8 cellular contexts compared by ENCODE assay signal in the genomic region with DNA sequence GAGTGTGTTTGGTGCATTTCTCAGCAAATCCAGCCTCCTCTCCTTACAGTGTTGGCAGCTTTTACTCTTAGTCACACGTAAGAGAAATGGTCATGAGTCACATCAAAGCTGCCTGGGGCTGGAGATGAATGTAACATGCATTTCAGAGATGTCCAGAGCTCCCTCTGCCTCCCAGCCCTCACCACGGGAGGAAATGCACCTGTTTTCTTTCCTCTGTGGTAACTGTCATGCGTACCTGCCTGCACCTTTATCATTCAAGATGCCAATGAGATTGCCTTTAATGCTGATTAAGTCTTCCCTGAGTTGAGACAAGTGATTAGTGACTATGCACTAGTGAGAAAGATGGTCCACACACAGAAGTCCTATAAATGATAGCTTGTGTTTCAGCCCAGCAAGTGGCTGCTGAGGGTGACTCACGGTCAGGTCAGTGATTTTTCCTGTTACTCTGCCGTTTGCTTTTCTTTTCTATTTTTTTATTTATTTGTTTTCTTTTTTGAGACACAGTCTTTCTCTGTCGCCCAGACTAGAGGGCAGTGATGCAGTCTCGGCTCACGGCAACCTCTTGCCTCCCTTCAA.
A peak's percentile ranks its signal among the peaks of the same experiment; 100 is the strongest.
DNase-seq lines count a peak whose midpoint lies in the region; ATAC-seq and TF ChIP-seq lines count a peak whose summit lies in the region.

No MANE protein-coding gene starts in this region.

- H3K27ac Mint-ChIP-seq in Caco-2 (ENCODE audit: unreplicated experiment): no peak overlapping the region
- no peak overlapping the region for H3K27ac Mint-ChIP-seq in central memory CD8-positive, alpha-beta T cell (ENCODE audit: low read depth)

- H3K36me3 ChIP-seq in Caco-2 (ENCODE audit: control insufficient read depth, insufficient read depth, low read length): no peaks in the 10 kb centered on the region

- peaks cover 16% of the 10 kb centered on the region for H3K4me1 Mint-ChIP-seq in Caco-2 (ENCODE audit: low read depth, unreplicated experiment)
- peaks cover 13% of the 10 kb centered on the region for H3K4me1 Mint-ChIP-seq in central memory CD8-positive, alpha-beta T cell

- intact Hi-C loops in Caco-2 (cut with micrococcal nuclease; ENCODE audit: unreplicated experiment): loop anchor here (10.0 kb wide), 1 partner anchor 430 kb away; a partner anchor contains a TSS

- H3K4me3 ChIP-seq in Caco-2 (ENCODE audit: low read depth, low read length): no peak overlapping the region
- H3K4me3 ChIP-seq in NB4 (ENCODE audit: low read depth, low read length): no peak overlapping the region

- no peak for TF ChIP-seq CTCF in Caco-2 (IDR thresholded peaks at IDR 0.05; ENCODE audit: insufficient read depth in 1 of 2, low read depth in 1 of 2, low read length in 1 of 2, severe bottlenecking in 1 of 2, unreplicated experiment in 1 of 2)
- no peak for TF ChIP-seq CTCF in NB4 (IDR thresholded peaks at IDR 0.05; ENCODE audit: low read depth, low read length)

- POLR2A ChIA-PET in Caco-2 (lab: Charles Lee): no interaction called here

- H3K9me3 ChIP-seq in Caco-2: no peaks in the 10 kb centered on the region

- H3K27me3 Mint-ChIP-seq in Caco-2 (ENCODE audit: insufficient read depth, unreplicated experiment): no peaks in the 10 kb centered on the region
- H3K27me3 Mint-ChIP-seq in central memory CD8-positive, alpha-beta T cell: no peaks in the 10 kb centered on the region

- peak; percentile 20 for ATAC-seq in central memory CD8-positive, alpha-beta T cell (replicated peaks; ENCODE audit: extremely low read depth, poor library complexity, severe bottlenecking)

- CTCF ChIA-PET in Caco-2 (lab: Charles Lee): no interaction called here

- DNase-seq in Caco-2 (peak; percentile 14 to 35), NB4 (ENCODE audit: low read depth) (peak; percentile 6), occipital lobe (lab: John Stamatoyannopoulos, UW) (peak; percentile 62), GM19240 (ENCODE audit: insufficient read length, low spot score) (no peak), NK-92 (lab: John Stamatoyannopoulos, UW; ENCODE audit: unreplicated experiment) (no peak), NCI-H2107 (lab: John Stamatoyannopoulos, UW) (no peak), KG1 (lab: John Stamatoyannopoulos, UW) (no peak)
- DNase-seq in central memory CD8-positive, alpha-beta T cell (ENCODE audit: low spot score in 2 of 2): no peak

- no peaks in the 10 kb centered on the region for H3K9me3 Mint-ChIP-seq in Caco-2 (ENCODE audit: unreplicated experiment)
- no peaks in the 10 kb centered on the region for H3K9me3 Mint-ChIP-seq in central memory CD8-positive, alpha-beta T cell

- no TSS peak for BruUV-seq in Caco-2 (replicated peaks; lab: Mats Ljungman, UMichigan)

- TF ChIP-seq POLR2A in NB4 (IDR thresholded peaks at IDR 0.05; ENCODE audit: extremely low read depth, insufficient read length): no peak

- H3K4me1 ChIP-seq in Caco-2: peaks cover 12% of the 10 kb centered on the region

- no peaks in the 10 kb centered on the region for H3K27me3 ChIP-seq in Caco-2 (replicated peaks; ENCODE audit: control insufficient read depth, insufficient read depth, low read length)

- peaks cover 7% of the 10 kb centered on the region for H3K36me3 Mint-ChIP-seq in Caco-2 (ENCODE audit: insufficient read depth, unreplicated experiment)
- no peaks in the 10 kb centered on the region for H3K36me3 Mint-ChIP-seq in central memory CD8-positive, alpha-beta T cell (ENCODE audit: insufficient read depth)

- H3K4me3 Mint-ChIP-seq in Caco-2 (ENCODE audit: unreplicated experiment): no peak overlapping the region
- peak overlapping the region; percentile 11 for H3K4me3 Mint-ChIP-seq in central memory CD8-positive, alpha-beta T cell

Comparison
In these comparisons a context has a peak if more than half of its experiments do, and no peak if none do; other contexts are left out.
1. DNase-seq: peak in Caco-2 (2 of 2), NB4 (single experiment) and occipital lobe (single experiment); none in central memory CD8-positive, alpha-beta T cell (0 of 2), GM19240 (single experiment), NK-92 (single experiment), NCI-H2107 (single experiment) and KG1 (single experiment).